ENCODE assay signal across 8 cellular contexts in genomic region chr3:129249284-129250065, GRCh38. TPM values are rescaled to one million over a fixed set of nuclear protein-coding genes. Genes with fewer than 3 reads are reported as not detected.
A peak's percentile ranks its signal among the peaks of the same experiment; 100 is the strongest.
DNase-seq lines count a peak whose midpoint lies in the region; ATAC-seq and TF ChIP-seq lines count a peak whose summit lies in the region.

Gene COPG1, plus strand, starts transcription at chr3:129249606. Its CDS starts 104 bp downstream, at chr3:129249710.

- TF ChIP-seq POLR2A in GM15510 (IDR thresholded peaks at IDR 0.05; ENCODE audit: borderline replicate concordance, extremely low read depth, insufficient read length) (peak; percentile 96), upper lobe of left lung (IDR thresholded peaks at IDR 0.05) (peak; percentile 82 to 97 (median 94))

- TF ChIP-seq CTCF in heart right ventricle (IDR thresholded peaks at IDR 0.05) (no peak), progenitor cell of endocrine pancreas (IDR thresholded peaks at IDR 0.05; ENCODE audit: unreplicated experiment) (no peak), upper lobe of left lung (IDR thresholded peaks at IDR 0.05) (peak in 2 of 6 experiments; percentile 20 to 29)

- H3K4me3 Mint-ChIP-seq in T-helper 1 cell treated with Interleukin-12 subunit alpha and Interleukin-12 subunit beta and Interleukin-4 antibody, amounts not matched to agents 30 μg/mL and 1 μg/mL, for 36 hours: peak within 1 kb of the TSS; percentile 98
- peak within 1 kb of the TSS; percentile 97 for H3K4me3 Mint-ChIP-seq in progenitor cell of endocrine pancreas (ENCODE audit: low read depth)

- H3K9me3 Mint-ChIP-seq in T-helper 1 cell treated with Interleukin-12 subunit alpha and Interleukin-12 subunit beta and Interleukin-4 antibody, amounts not matched to agents 30 μg/mL and 1 μg/mL, for 36 hours: no peaks in the 10 kb centered on the region
- H3K9me3 Mint-ChIP-seq in progenitor cell of endocrine pancreas (ENCODE audit: low read depth): no peaks in the 10 kb centered on the region

- ATAC-seq in HG02885 (IDR thresholded peaks at IDR 0.05; ENCODE audit: poor library complexity, unreplicated experiment) (peak; percentile 91), heart right ventricle (peak; percentile 92 to 97 (median 96)), upper lobe of left lung (ENCODE audit: low FRiP score in 2 of 2) (peak; percentile 95 to 96)

- H3K4me1 Mint-ChIP-seq in T-helper 1 cell treated with Interleukin-12 subunit alpha and Interleukin-12 subunit beta and Interleukin-4 antibody, amounts not matched to agents 30 μg/mL and 1 μg/mL, for 36 hours (ENCODE audit: low read depth): peaks cover 36% of the 10 kb centered on the region
- peaks cover 15% of the 10 kb centered on the region for H3K4me1 Mint-ChIP-seq in progenitor cell of endocrine pancreas (ENCODE audit: low read depth)

- WGBS in heart right ventricle, 2 donors: 0% methylated on average over 48 of the region's 48 CpGs
- WGBS in upper lobe of left lung, 2 donors: 0% methylated on average over 33 to 40 of the region's 48 CpGs

- no peaks in the 10 kb centered on the region for H3K27me3 Mint-ChIP-seq in T-helper 1 cell treated with Interleukin-12 subunit alpha and Interleukin-12 subunit beta and Interleukin-4 antibody, amounts not matched to agents 30 μg/mL and 1 μg/mL, for 36 hours (ENCODE audit: low read depth)
- H3K27me3 Mint-ChIP-seq in progenitor cell of endocrine pancreas: no peaks in the 10 kb centered on the region

- H3K9me3 ChIP-seq in heart right ventricle: no peaks in the 10 kb centered on the region
- H3K9me3 ChIP-seq in upper lobe of left lung: no peaks in the 10 kb centered on the region

- H3K4me1 ChIP-seq in heart right ventricle (peaks cover 8 to 58% (median 44%) of the 10 kb centered on the region in 9 donors), upper lobe of left lung (peaks cover 28 to 52% (median 36%) of the 10 kb centered on the region in 4 donors)

- H3K27me3 ChIP-seq in heart right ventricle (no peaks in the 10 kb centered on the region), upper lobe of left lung (no peaks in the 10 kb centered on the region)

- H3K27ac ChIP-seq in heart right ventricle (peak within 1 kb of the TSS; percentile 49 to 99 (median 90)), upper lobe of left lung (peak within 1 kb of the TSS; percentile 88 to 96 (median 94))

- peak within 1 kb of the TSS; percentile 97 for H3K27ac Mint-ChIP-seq in T-helper 1 cell treated with Interleukin-12 subunit alpha and Interleukin-12 subunit beta and Interleukin-4 antibody, amounts not matched to agents 30 μg/mL and 1 μg/mL, for 36 hours
- H3K27ac Mint-ChIP-seq in progenitor cell of endocrine pancreas: peak within 1 kb of the TSS; percentile 97

- H3K36me3 ChIP-seq in heart right ventricle (peaks cover 0 to 41% (median 21%) of the 10 kb centered on the region in 9 donors), upper lobe of left lung (peaks cover 15 to 35% (median 29%) of the 10 kb centered on the region in 4 donors)

- DNase-seq in NCI-H187 (lab: John Stamatoyannopoulos, UW) (peak; percentile 68 to 78), amniotic epithelial cell (ENCODE audit: low read depth) (peak; percentile 76), heart right ventricle (peak; percentile 83 to 90), progenitor cell of endocrine pancreas (ENCODE audit: low spot score, unreplicated experiment) (peak; percentile 75), upper lobe of left lung (peak; percentile 88 to 99)

- intact Hi-C loops in heart right ventricle (cut with DNase I): loop anchor here (5.0 to 10.0 kb wide), 7 partner anchors 65 to 277 kb away; partner anchors contain the start of gene CNBP (in 7 of the 10)

- H3K36me3 Mint-ChIP-seq in T-helper 1 cell treated with Interleukin-12 subunit alpha and Interleukin-12 subunit beta and Interleukin-4 antibody, amounts not matched to agents 30 μg/mL and 1 μg/mL, for 36 hours (ENCODE audit: low read depth): peaks cover 36% of the 10 kb centered on the region
- H3K36me3 Mint-ChIP-seq in progenitor cell of endocrine pancreas (ENCODE audit: insufficient read depth): peaks cover 11% of the 10 kb centered on the region

- H3K4me3 ChIP-seq in heart right ventricle (peak within 1 kb of the TSS; percentile 80 to 100 (median 98)), upper lobe of left lung (peak within 1 kb of the TSS; percentile 78 to 97 (median 82))

- peak in 1 of 4 donors; percentile 34 for TF ChIP-seq EP300 in upper lobe of left lung (IDR thresholded peaks at IDR 0.05)

RNA-seq across cellular contexts. Expression of gene COPG1, which starts in this region (rescaled TPM):
- total RNA-seq in heart right ventricle (100 to 1,000 TPM in 4 of 10 donors, 10 to 100 TPM in 6; 79.5 to 113 (median 96.1) TPM), progenitor cell of endocrine pancreas (141 and 145 TPM in 2 replicates), upper lobe of left lung (100 to 1,000 TPM; 108 to 191 (median 171) TPM)
- 100 to 1,000 TPM in 1 of 2 donors, 10 to 100 TPM in 1; 63.7 to 154 TPM for polyA plus RNA-seq in heart right ventricle

Comparison
In these comparisons a context has a peak if more than half of its experiments do, and no peak if none do; other contexts are left out.
1. Peak in every context shown above with its lines: DNase-seq, ATAC-seq, H3K4me3 ChIP-seq and H3K27ac ChIP-seq.